In genomic region chr13:112071902-112072530, GRCh38 we compare ENCODE assay signal across 18 cellular contexts. TPM values are rescaled to one million over a fixed set of nuclear protein-coding genes. Genes with fewer than 3 reads are reported as not detected.
DNase-seq lines count a peak whose midpoint lies in the region; ATAC-seq and TF ChIP-seq lines count a peak whose summit lies in the region.
"Had no signal": no experiment of that assay in that cellular context is flagged by ENCODE, and none has a peak within 500 bp of the region (broad histone marks: within the 10 kb centered on the region; RNA-seq: fewer than 3 reads in every experiment).

No MANE protein-coding gene starts in this region.

- H3K27me3 ChIP-seq in dorsolateral prefrontal cortex (peaks cover 3 to 95% (median 84%) of the 10 kb centered on the region in 45 donors), neural cell (ENCODE audit: insufficient read depth, low read depth, low read length) (no peaks in the 10 kb centered on the region)
- H3K27me3 ChIP-seq: ovary had no signal

- H3K4me1 Mint-ChIP-seq in activated T-helper 17 cell treated with anti-CD3 and anti-CD28 coated beads, Interleukin-2, amount 50 U/mL, for 72 hours = no peaks in the 10 kb centered on the region

- TF ChIP-seq RAD21 in neural cell (conservative IDR thresholded peaks at IDR 0.05) = no peak

- no peaks in the 10 kb centered on the region for H3K9me3 Mint-ChIP-seq in activated T-helper 17 cell treated with anti-CD3 and anti-CD28 coated beads, Interleukin-2, amount 50 U/mL, for 72 hours

- peak; percentile 57 for DNase-seq in NCI-H2227 (lab: John Stamatoyannopoulos, UW; ENCODE audit: unreplicated experiment)
- no peak for DNase-seq in NCI-H2227 treated with DMSO at 0.1 percent for 48 hours (lab: John Stamatoyannopoulos, UW)
- DNase-seq in HEK293T (ENCODE audit: extremely low spot score) = no peak
- no peak for DNase-seq in dorsolateral prefrontal cortex
- DNase-seq in NCI-H1105 (lab: John Stamatoyannopoulos, UW) = no peak
- no peak for DNase-seq in SIG-M5 (lab: John Stamatoyannopoulos, UW)
- DNase-seq: esophagus squamous epithelium, HFFc6, NCI-H1048, ovary, Peyer's patch, tibial artery had no signal

- CTCF ChIA-PET in HEK293T (lab: Yijun Ruan, JAX) = no interaction called here

- no peaks in the 10 kb centered on the region for H3F3A ChIP-seq in neural cell (ENCODE audit: insufficient read depth, low read length, poor library complexity, severe bottlenecking)

- ATAC-seq in activated T-helper 17 cell treated with anti-CD3 and anti-CD28 coated beads, Interleukin-2, amount 50 U/mL, for 72 hours (replicated peaks) = no peak
- ATAC-seq: HepG2 had no signal

- no peaks in the 10 kb centered on the region for H3K36me3 ChIP-seq in neural cell (ENCODE audit: insufficient read depth, low read length)
- H3K36me3 ChIP-seq: esophagus squamous epithelium, ovary, Peyer's patch, tibial artery had no signal

- no peaks in the 10 kb centered on the region for H3K9me3 ChIP-seq in neural cell (ENCODE audit: low read length)
- H3K9me3 ChIP-seq: esophagus squamous epithelium, tibial artery had no signal

- H3K36me3 Mint-ChIP-seq in activated T-helper 17 cell treated with anti-CD3 and anti-CD28 coated beads, Interleukin-2, amount 50 U/mL, for 72 hours (ENCODE audit: low read depth) = peaks cover 24% of the 10 kb centered on the region

- intact Hi-C loops in dorsolateral prefrontal cortex (cut with DNase I) = loop anchor here in 1 of 2 donors (10.0 kb wide), 1 partner anchor 537 kb away; no protein-coding TSS in a partner anchor

- no peak for TF ChIP-seq EP300 in neural cell (conservative IDR thresholded peaks at IDR 0.05; ENCODE audit: poor library complexity, severe bottlenecking)

- H2AFZ ChIP-seq in neural cell (ENCODE audit: low read depth, low read length) = no peak overlapping the region

- H3K27me3 Mint-ChIP-seq in activated T-helper 17 cell treated with anti-CD3 and anti-CD28 coated beads, Interleukin-2, amount 50 U/mL, for 72 hours = peaks cover 64% of the 10 kb centered on the region

- H3K4me3 Mint-ChIP-seq in activated T-helper 17 cell treated with anti-CD3 and anti-CD28 coated beads, Interleukin-2, amount 50 U/mL, for 72 hours = no peak overlapping the region
- H3K4me3 Mint-ChIP-seq: activated naive CD4-positive, alpha-beta T cell treated with anti-CD3 and anti-CD28 coated beads, Interleukin-2, amount 50 U/mL, for 24 hours; HFFc6 had no signal

- H3K4me3 ChIP-seq in dorsolateral prefrontal cortex (peak overlapping the region in 53 of 59 donors; percentile 1 to 63 (median 45)), neural cell (ENCODE audit: low read length) (peak overlapping the region; percentile 76)
- H3K4me3 ChIP-seq: lung, ovary had no signal

- TF ChIP-seq CTCF in dorsolateral prefrontal cortex (IDR thresholded peaks at IDR 0.05 in 54 of 56, conservative IDR thresholded peaks at IDR 0.05 in 2 of 56; ENCODE audit: low read depth in 1 of 56, partially characterized antibody in 56 of 56) (no peak), neural cell (IDR thresholded peaks at IDR 0.05; ENCODE audit: poor library complexity, severe bottlenecking) (no peak)

- H3K27ac ChIP-seq in dorsolateral prefrontal cortex (peak overlapping the region in 49 of 59 donors; percentile 5 to 89 (median 75)), neural cell (ENCODE audit: low read length) (peak overlapping the region; percentile 86)
- H3K27ac ChIP-seq: esophagus squamous epithelium, ovary, Peyer's patch, tibial artery had no signal

- no peaks in the 10 kb centered on the region for H3K9me2 ChIP-seq in neural cell (ENCODE audit: insufficient read depth, low read length)

- POLR2A ChIA-PET in HEK293T (lab: Yijun Ruan, JAX) = interaction anchor here (1.0 to 1.5 kb wide), 3 partner anchors 10 to 24 kb away, joined by 3 to 9 read pairs (median 6); no protein-coding TSS in a partner anchor

- no peaks in the 10 kb centered on the region for H4K20me1 ChIP-seq in neural cell (ENCODE audit: insufficient read depth)

- peaks cover 81% of the 10 kb centered on the region for H3K79me2 ChIP-seq in neural cell (replicated peaks; ENCODE audit: insufficient read depth, low read length)

- peak overlapping the region; percentile 54 for H3K4me2 ChIP-seq in neural cell (ENCODE audit: low read length)

- H3K27ac Mint-ChIP-seq in activated T-helper 17 cell treated with anti-CD3 and anti-CD28 coated beads, Interleukin-2, amount 50 U/mL, for 72 hours = no peak overlapping the region
- H3K27ac Mint-ChIP-seq: activated naive CD4-positive, alpha-beta T cell treated with anti-CD3 and anti-CD28 coated beads, Interleukin-2, amount 50 U/mL, for 24 hours; HFFc6 had no signal

- peak overlapping the region; percentile 89 for H3K9ac ChIP-seq in neural cell (ENCODE audit: low read length)

TF ChIP-seq in HEK293T, 16 proteins besides CTCF, POLR2A, EP300 and RAD21:
- TF ChIP-seq L3MBTL2 (conservative IDR thresholded peaks at IDR 0.05) (peak; percentile 24; the same call in 1 of the 2 replicates), ZNF384 (IDR thresholded peaks at IDR 0.05) (no peak)

TF ChIP-seq in neural cell, 6 proteins besides CTCF, POLR2A, EP300 and RAD21:
- no peak for TF ChIP-seq POLR2AphosphoS5 (IDR thresholded peaks at IDR 0.05)
- no peak for TF ChIP-seq REST (IDR thresholded peaks at IDR 0.05; ENCODE audit: borderline replicate concordance)
- TF ChIP-seq MXI1 (conservative IDR thresholded peaks at IDR 0.05; ENCODE audit: poor library complexity, severe bottlenecking) = no peak
- TF ChIP-seq SMC3 (conservative IDR thresholded peaks at IDR 0.05; ENCODE audit: poor library complexity) = no peak
- no peak for TF ChIP-seq TAF1 (IDR thresholded peaks at IDR 0.05; ENCODE audit: low read depth)
- TF ChIP-seq EZH2 (IDR thresholded peaks at IDR 0.05; ENCODE audit: borderline replicate concordance, insufficient read depth, low read length, poor library complexity, severe bottlenecking) = no peak

RNA-seq across cellular contexts. Expression of gene SOX1, which starts 5.1 kb away (rescaled TPM):
- 1 to 10 TPM; 1.9 to 8.0 (median 4.2) TPM for total RNA-seq in dorsolateral prefrontal cortex
- 13.2 and 18.5 TPM in 2 replicates for polyA plus RNA-seq in neural cell
- 19.5 and 21.8 TPM in 2 replicates for polyA minus RNA-seq in neural cell
- not detected for total RNA-seq in activated T-helper 17 cell treated with anti-CD3 and anti-CD28 coated beads, Interleukin-2, amount 50 U/mL, for 72 hours
- total RNA-seq: HepG2; HFFc6; ovary; Peyer's patch; T-helper 2 cell treated with Interferon-gamma antibody and Interleukin-4, amounts not matched to agents 100 ng/mL and 5 ng/mL, for 36 hours had no signal
- polyA plus RNA-seq: HepG2, lung, ovary had no signal
